23 cellular contexts compared by ENCODE assay signal in the genomic region with DNA sequence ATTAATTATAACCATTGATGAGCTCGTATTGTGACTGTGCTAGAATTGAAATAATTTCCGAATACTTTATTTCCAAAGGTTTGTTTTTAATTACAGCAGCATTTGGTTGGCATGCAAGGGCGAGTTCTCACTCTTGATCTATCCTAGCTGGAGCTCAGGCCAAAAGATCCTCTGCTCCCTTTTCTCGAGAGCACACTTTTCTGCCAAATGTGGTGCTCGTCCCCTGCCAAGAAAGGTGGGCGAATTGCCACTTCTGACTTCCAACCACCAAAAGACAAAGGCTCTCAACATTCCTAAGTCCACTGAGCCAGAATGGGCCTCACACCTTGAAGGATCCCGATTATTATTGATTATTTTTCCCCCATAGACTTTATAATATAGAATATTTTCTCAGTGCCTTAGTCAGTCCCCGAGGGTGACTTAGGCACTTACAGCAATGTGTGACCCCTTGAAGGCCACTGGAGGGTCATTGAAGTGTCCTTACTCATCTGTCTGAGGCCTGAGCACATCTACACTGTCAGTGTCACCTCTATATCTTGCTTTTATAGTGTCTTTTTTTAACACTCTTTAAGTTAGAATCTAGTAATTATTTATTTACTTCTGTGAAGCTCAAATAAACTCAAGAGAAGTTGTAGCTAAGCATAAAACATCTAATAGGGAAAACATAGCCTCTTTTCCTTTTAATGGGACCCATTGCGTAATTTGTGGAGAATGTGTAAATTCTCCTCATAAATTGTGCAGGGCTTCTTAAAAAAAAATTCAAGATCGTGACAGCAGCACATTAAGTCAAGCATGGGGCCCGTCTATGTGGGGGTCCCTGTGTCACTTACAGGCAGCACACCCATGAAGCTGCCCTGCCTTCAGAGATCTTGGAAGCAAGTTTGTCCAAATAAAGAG.
A peak's percentile ranks its signal among the peaks of the same experiment; 100 is the strongest.
DNase-seq lines count a peak whose midpoint lies in the region; ATAC-seq and TF ChIP-seq lines count a peak whose summit lies in the region.
"Had no signal": no experiment of that assay in that cellular context is flagged by ENCODE, and none has a peak within 500 bp of the region (broad histone marks: within the 10 kb centered on the region; RNA-seq: fewer than 3 reads in every experiment).

No MANE protein-coding gene starts in this region.

- H3K36me3 ChIP-seq in rectal smooth muscle tissue (ENCODE audit: control insufficient read depth, insufficient read depth, low read length): peaks cover 3% of the 10 kb centered on the region
- H3K36me3 ChIP-seq: tibial nerve had no signal

- ATAC-seq in naive thymus-derived CD8-positive, alpha-beta T cell: no peak
- ATAC-seq: natural killer cell, WTC11 had no signal

- H3K27ac ChIP-seq in rectal smooth muscle tissue (ENCODE audit: low read depth, low read length): peak overlapping the region; percentile 3
- H3K27ac ChIP-seq: parathyroid adenoma, tibial nerve had no signal

- H3K9me3 Mint-ChIP-seq in naive thymus-derived CD8-positive, alpha-beta T cell: peaks cover 0 to 3% (median 0%) of the 10 kb centered on the region in 9 donors
- H3K9me3 Mint-ChIP-seq: WTC11 had no signal

- H3K27me3 Mint-ChIP-seq in naive thymus-derived CD8-positive, alpha-beta T cell: peaks cover 0 to 7% (median 0%) of the 10 kb centered on the region in 5 donors
- H3K27me3 Mint-ChIP-seq: B cell had no signal

- peaks cover 43% of the 10 kb centered on the region for H3K4me1 ChIP-seq in rectal smooth muscle tissue (ENCODE audit: control insufficient read depth, insufficient read depth, low read length)
- H3K4me1 ChIP-seq: parathyroid adenoma, tibial nerve had no signal

- H3K4me3 Mint-ChIP-seq in naive thymus-derived CD8-positive, alpha-beta T cell: no peak overlapping the region
- H3K4me3 Mint-ChIP-seq: B cell, natural killer cell, WTC11 had no signal

- no peaks in the 10 kb centered on the region for H3K27me3 ChIP-seq in rectal smooth muscle tissue (ENCODE audit: control insufficient read depth, insufficient read depth, low read length)
- H3K27me3 ChIP-seq: tibial nerve had no signal

- POLR2A ChIA-PET in naive thymus-derived CD8-positive, alpha-beta T cell (lab: Charles Lee): no interaction called here

- no peak for TF ChIP-seq CTCF in fibroblast of pulmonary artery (IDR thresholded peaks at IDR 0.05; ENCODE audit: low read length, missing control alignments)
- no peak for TF ChIP-seq CTCF in GM20000 (IDR thresholded peaks at IDR 0.05; ENCODE audit: extremely low read depth, missing control alignments)

- H3K9ac ChIP-seq in rectal smooth muscle tissue (ENCODE audit: low read length): no peak overlapping the region
- H3K9ac ChIP-seq: parathyroid adenoma had no signal

- no peaks in the 10 kb centered on the region for H3K36me3 Mint-ChIP-seq in naive thymus-derived CD8-positive, alpha-beta T cell
- H3K36me3 Mint-ChIP-seq: natural killer cell, WTC11 had no signal

- DNase-seq in DMS79 (lab: John Stamatoyannopoulos, UW) (peak; percentile 40), NCI-H446 (lab: John Stamatoyannopoulos, UW) (peak; percentile 56 to 88), fibroblast of pulmonary artery (ENCODE audit: low read depth) (peak; percentile 43), putamen (ENCODE audit: low spot score) (no peak), GM20000 (ENCODE audit: low spot score) (no peak)
- no peak for DNase-seq in naive thymus-derived CD8-positive, alpha-beta T cell
- DNase-seq: activated CD4-positive, alpha-beta T cell treated with anti-CD3 and anti-CD28 coated beads, Interleukin-2, amount 50 U/mL, for 4 hours; activated CD8-positive, alpha-beta memory T cell treated with anti-CD3 and anti-CD28 coated beads, Interleukin-2, amount 50 U/mL, for 48 hours; activated effector memory CD4-positive, alpha-beta T cell treated with Interleukin-2 at 50 U/mL for 16 hours; COR-L47; kidney glomerular epithelial cell; mesendoderm; natural killer cell; NCI-H1092 treated with DMSO at 0.1 percent for 48 hours; NCI-H2081 treated with DMSO at 0.1 percent for 48 hours; small intestine; stimulated activated CD4-positive, alpha-beta T cell treated with anti-CD3 and anti-CD28 coated beads, Interleukin-2, amount 100 ng/mL, for 48 hours; stimulated activated naive CD4-positive, alpha-beta T cell treated with Interleukin-2 at 50 U/mL for 16 hours had no signal

- no peaks in the 10 kb centered on the region for H3K4me1 Mint-ChIP-seq in naive thymus-derived CD8-positive, alpha-beta T cell
- H3K4me1 Mint-ChIP-seq: B cell, natural killer cell had no signal

- no peak overlapping the region for H3K27ac Mint-ChIP-seq in naive thymus-derived CD8-positive, alpha-beta T cell
- H3K27ac Mint-ChIP-seq: B cell, natural killer cell, WTC11 had no signal

- H3K4me3 ChIP-seq in fibroblast of pulmonary artery (replicated peaks; ENCODE audit: low read depth, low read length) (no peak overlapping the region), rectal smooth muscle tissue (ENCODE audit: low read length) (no peak overlapping the region)
- H3K4me3 ChIP-seq: tibial nerve had no signal

Comparison
In these comparisons a context has a peak if more than half of its experiments do, and no peak if none do; other contexts are left out.
1. DNase-seq: peak in DMS79 (single experiment), NCI-H446 (2 of 2) and fibroblast of pulmonary artery (single experiment); none in naive thymus-derived CD8-positive, alpha-beta T cell (0 of 10), putamen (single experiment) and GM20000 (single experiment).